In genomic region chr5:157471709-157472108, GRCh38 we compare ENCODE assay signal across 8 cellular contexts. TPM values are rescaled to one million over a fixed set of nuclear protein-coding genes. Genes with fewer than 3 reads are reported as not detected.
DNase-seq lines count a peak whose midpoint lies in the region; ATAC-seq and TF ChIP-seq lines count a peak whose summit lies in the region.

No MANE protein-coding gene starts in this region.

- DNase-seq in CD14-positive monocyte (ENCODE audit: low spot score) (no peak), GM23338 (ENCODE audit: low spot score) (peak; percentile 82), SKM-1 (lab: John Stamatoyannopoulos, UW; ENCODE audit: unreplicated experiment) (peak; percentile 43), fibroblast of lung (ENCODE audit: low read depth in 2 of 2) (peak; percentile 31 to 42), GF-D8 (lab: John Stamatoyannopoulos, UW) (no peak)
- DNase-seq in stimulated activated naive CD8-positive, alpha-beta T cell treated with anti-CD3 and anti-CD28 coated beads, Interleukin-15, amount 100 ng/mL, for 72 hours, result peak in 1 of 2 donors; percentile 26

- H3K9me3 ChIP-seq in fibroblast of lung (ENCODE audit: control insufficient read depth, insufficient read depth, low read depth, low read length), result no peaks in the 10 kb centered on the region

- H3K9ac ChIP-seq in fibroblast of lung (ENCODE audit: insufficient read depth, low read length), result no peak overlapping the region

- intact Hi-C loops in CD14-positive monocyte (cut with micrococcal nuclease), result loop anchor here in 1 of 2 donors (5.0 kb wide), 1 partner anchor 39 kb away; no protein-coding TSS in a partner anchor

- H3K27ac Mint-ChIP-seq in CD14-positive monocyte (peak overlapping the region in 2 of 7 donors; percentile 29 to 42), GM23338 (no peak overlapping the region)
- H3K27ac Mint-ChIP-seq in stimulated activated naive CD8-positive, alpha-beta T cell treated with anti-CD3 and anti-CD28 coated beads, Interleukin-15, amount 100 ng/mL, for 72 hours, result no peak overlapping the region

- H3K27me3 ChIP-seq in GM23338 (ENCODE audit: insufficient read depth) (no peaks in the 10 kb centered on the region), fibroblast of lung (ENCODE audit: control insufficient read depth, insufficient read depth, low read length) (no peaks in the 10 kb centered on the region)

- H3K9me3 Mint-ChIP-seq in CD14-positive monocyte (peaks cover 0 to 1% (median 0%) of the 10 kb centered on the region in 7 donors), GM23338 (no peaks in the 10 kb centered on the region)
- H3K9me3 Mint-ChIP-seq in stimulated activated naive CD8-positive, alpha-beta T cell treated with anti-CD3 and anti-CD28 coated beads, Interleukin-15, amount 100 ng/mL, for 72 hours, result no peaks in the 10 kb centered on the region

- no peaks in the 10 kb centered on the region for H3K4me1 ChIP-seq in GM23338 (ENCODE audit: insufficient read depth)
- peaks cover 2% of the 10 kb centered on the region for H3K4me1 ChIP-seq in fibroblast of lung (ENCODE audit: control insufficient read depth, extremely low read depth, insufficient read depth, low read length)

- H3K4me1 Mint-ChIP-seq in CD14-positive monocyte (peaks cover 14% of the 10 kb centered on the region), GM23338 (no peaks in the 10 kb centered on the region)
- H3K4me1 Mint-ChIP-seq in stimulated activated naive CD8-positive, alpha-beta T cell treated with anti-CD3 and anti-CD28 coated beads, Interleukin-15, amount 100 ng/mL, for 72 hours, result peaks cover 1% of the 10 kb centered on the region

- H3K4me3 ChIP-seq in GM23338, result no peak overlapping the region
- H3K4me3 ChIP-seq in fibroblast of lung (replicated peaks in 1 of 4; ENCODE audit: control extremely low read depth in 1 of 4, insufficient read depth in 1 of 4, low read depth in 3 of 4, low read length in 4 of 4), result no peak overlapping the region

- no peaks in the 10 kb centered on the region for H3F3A ChIP-seq in GM23338 (replicated peaks; ENCODE audit: low read depth)

- H3K36me3 Mint-ChIP-seq in CD14-positive monocyte, result peaks cover 17 to 20% of the 10 kb centered on the region in 2 donors
- no peaks in the 10 kb centered on the region for H3K36me3 Mint-ChIP-seq in GM23338 (ENCODE audit: low read depth)

- H3K4me2 ChIP-seq in GM23338, result no peak overlapping the region
- no peak overlapping the region for H3K4me2 ChIP-seq in fibroblast of lung (ENCODE audit: extremely low read depth, insufficient read depth, low read length)

- no peaks in the 10 kb centered on the region for H3K79me2 ChIP-seq in GM23338 (replicated peaks; ENCODE audit: insufficient read depth)
- no peaks in the 10 kb centered on the region for H3K79me2 ChIP-seq in fibroblast of lung (ENCODE audit: control insufficient read depth, insufficient read depth, low read length)

- TF ChIP-seq CTCF in CD14-positive monocyte (IDR thresholded peaks at IDR 0.05) (peak; percentile 58), GM23338 (conservative IDR thresholded peaks at IDR 0.05; ENCODE audit: low read depth in 2 of 2) (peak; percentile 79 to 86), fibroblast of lung (conservative IDR thresholded peaks at IDR 0.05 in 1 of 2, IDR thresholded peaks at IDR 0.05 in 1 of 2; ENCODE audit: low read depth in 1 of 2, low read length in 2 of 2) (peak; percentile 55 to 67)

- H3K27me3 Mint-ChIP-seq in CD14-positive monocyte (ENCODE audit: low read depth in 3 of 3) (peaks cover 0 to 3% (median 0%) of the 10 kb centered on the region in 3 donors), GM23338 (ENCODE audit: insufficient read depth, low read depth, poor library complexity) (no peaks in the 10 kb centered on the region)
- H3K27me3 Mint-ChIP-seq in stimulated activated naive CD8-positive, alpha-beta T cell treated with anti-CD3 and anti-CD28 coated beads, Interleukin-15, amount 100 ng/mL, for 72 hours, result peaks cover 10% of the 10 kb centered on the region

- H2AFZ ChIP-seq in GM23338, result no peak overlapping the region
- no peak overlapping the region for H2AFZ ChIP-seq in fibroblast of lung (ENCODE audit: low read length)

- H3K36me3 ChIP-seq in GM23338 (ENCODE audit: insufficient read depth) (no peaks in the 10 kb centered on the region), fibroblast of lung (ENCODE audit: control insufficient read depth, insufficient read depth, low read length) (no peaks in the 10 kb centered on the region)

- no peaks in the 10 kb centered on the region for H3K9me2 ChIP-seq in GM23338 (ENCODE audit: insufficient read depth)

- H4K20me1 ChIP-seq in GM23338 (replicated peaks; ENCODE audit: insufficient read depth), result no peaks in the 10 kb centered on the region
- no peaks in the 10 kb centered on the region for H4K20me1 ChIP-seq in fibroblast of lung (ENCODE audit: control insufficient read depth, extremely low read depth, insufficient read depth, low read length)

- no peak overlapping the region for H3K27ac ChIP-seq in GM23338 (ENCODE audit: low read depth)
- no peak overlapping the region for H3K27ac ChIP-seq in fibroblast of lung (ENCODE audit: insufficient read depth, low read length)

- no peak overlapping the region for H3K4me3 Mint-ChIP-seq in CD14-positive monocyte
- no peak overlapping the region for H3K4me3 Mint-ChIP-seq in GM23338
- no peak overlapping the region for H3K4me3 Mint-ChIP-seq in stimulated activated naive CD8-positive, alpha-beta T cell treated with anti-CD3 and anti-CD28 coated beads, Interleukin-15, amount 100 ng/mL, for 72 hours

- peak; percentile 91 for ATAC-seq in GM23338
- peak; percentile 62 for ATAC-seq in stimulated activated naive CD8-positive, alpha-beta T cell treated with anti-CD3 and anti-CD28 coated beads, Interleukin-15, amount 100 ng/mL, for 72 hours
- no peak for ATAC-seq in GM18858 (IDR thresholded peaks at IDR 0.05; ENCODE audit: unreplicated experiment)
- no peak for ATAC-seq in HG03460 (IDR thresholded peaks at IDR 0.05; ENCODE audit: unreplicated experiment)

TF ChIP-seq in GM23338, 12 proteins besides CTCF, POLR2A, EP300 and RAD21:
- TF ChIP-seq EZH2 (IDR thresholded peaks at IDR 0.05; ENCODE audit: low read depth, unreplicated experiment), result no peak
- TF ChIP-seq REST (IDR thresholded peaks at IDR 0.05; ENCODE audit: unreplicated experiment), result no peak
- no peak for TF ChIP-seq ZNF331 (CRISPR knock-in tag; IDR thresholded peaks at IDR 0.05; ENCODE audit: low read depth)
- TF ChIP-seq ZNF114 (CRISPR knock-in tag; IDR thresholded peaks at IDR 0.05), result no peak
- TF ChIP-seq JUNB (IDR thresholded peaks at IDR 0.05; ENCODE audit: unreplicated experiment), result no peak
- no peak for TF ChIP-seq STAT1 (IDR thresholded peaks at IDR 0.05; ENCODE audit: unreplicated experiment)
- TF ChIP-seq ETS1 (IDR thresholded peaks at IDR 0.05), result no peak
- TF ChIP-seq POLR2AphosphoS5 (IDR thresholded peaks at IDR 0.05; ENCODE audit: low read depth), result no peak
- TF ChIP-seq EZH2phosphoT487 (IDR thresholded peaks at IDR 0.05; ENCODE audit: unreplicated experiment), result no peak
TF ChIP-seq in GM23338: peak in this region for 0.

RNA-seq across cellular contexts. Expression of gene NIPAL4, which starts 11.7 kb away (rescaled TPM):
- polyA plus RNA-seq in CD14-positive monocyte, result under 1 TPM in 1 of 2 donors, not detected in 1; 0.04 TPM
- 0.21 and 0.27 TPM in 2 replicates for total RNA-seq in GM23338 (2014; rRNA removed; shearing (Covaris generic))
- 0.10 TPM in 1 of 2 replicates, not detected in the other for polyA plus RNA-seq in GM23338 (2016; fragmentation: Nextera tagmentation; extraction: Ambion mirVana)
- 0.17 and 0.26 TPM in 2 replicates for total RNA-seq in fibroblast of lung
- polyA plus RNA-seq in fibroblast of lung, result 0.06 and 0.07 TPM in 2 replicates
- not detected in 2 replicates for polyA plus RNA-seq in fibroblast of lung (2012)
- polyA minus RNA-seq in fibroblast of lung (ENCODE audit: low replicate concordance), result not detected in 2 replicates

Comparison
In these comparisons a context has a peak if more than half of its experiments do, and no peak if none do; other contexts are left out.
1. DNase-seq: peak in GM23338 (single experiment), SKM-1 (single experiment) and fibroblast of lung (2 of 2); none in CD14-positive monocyte (single experiment) and GF-D8 (single experiment).
2. ATAC-seq: peak in GM23338 (single experiment) and stimulated activated naive CD8-positive, alpha-beta T cell treated with anti-CD3 and anti-CD28 coated beads, Interleukin-15, amount 100 ng/mL, for 72 hours (single experiment); none in GM18858 (single experiment) and HG03460 (single experiment).
3. Peak in every context shown above with its lines, with median percentiles within 50 percentile points of each other: CTCF ChIP-seq.